Comparison of ENCODE assay signal across 11 cellular contexts in genomic region chr21:38809170-38809878, GRCh38. TPM values are rescaled to one million over a fixed set of nuclear protein-coding genes. Genes with fewer than 3 reads are reported as not detected.
DNase-seq lines count a peak whose midpoint lies in the region; ATAC-seq and TF ChIP-seq lines count a peak whose summit lies in the region.
"Had no signal": no experiment of that assay in that cellular context is flagged by ENCODE, and none has a peak within 500 bp of the region (broad histone marks: within the 10 kb centered on the region; RNA-seq: fewer than 3 reads in every experiment).

No MANE protein-coding gene starts in this region.

- peaks cover 56% of the 10 kb centered on the region for H3K4me1 Mint-ChIP-seq in stimulated activated naive CD8-positive, alpha-beta T cell treated with anti-CD3 and anti-CD28 coated beads, Interleukin-15, Interleukin-2, amounts not matched to agents 100 ng/mL and 50 ng/mL, for 24 hours (ENCODE audit: low read depth)
- peaks cover 35% of the 10 kb centered on the region for H3K4me1 Mint-ChIP-seq in T-helper 2 cell treated with Interferon-gamma antibody and Interleukin-4, amounts not matched to agents 5 μg/mL and 100 μg/mL, for 36 hours (ENCODE audit: low read depth)

- TF ChIP-seq POLR2A in vagina (IDR thresholded peaks at IDR 0.05): no peak

- H3K36me3 ChIP-seq in colonic mucosa (no peaks in the 10 kb centered on the region), mucosa of rectum (ENCODE audit: control insufficient read depth in 2 of 2, insufficient read depth in 2 of 2, low read length in 2 of 2) (peaks cover 19 to 40% of the 10 kb centered on the region in 2 donors), vagina (peaks cover 0 to 44% of the 10 kb centered on the region in 2 donors)

- H3K27me3 Mint-ChIP-seq in stimulated activated naive CD8-positive, alpha-beta T cell treated with anti-CD3 and anti-CD28 coated beads, Interleukin-15, Interleukin-2, amounts not matched to agents 100 ng/mL and 50 ng/mL, for 24 hours: no peaks in the 10 kb centered on the region
- H3K27me3 Mint-ChIP-seq in T-helper 2 cell treated with Interferon-gamma antibody and Interleukin-4, amounts not matched to agents 5 μg/mL and 100 μg/mL, for 36 hours (ENCODE audit: low read depth): no peaks in the 10 kb centered on the region
- H3K27me3 Mint-ChIP-seq: T-helper 17 cell had no signal

- no peak overlapping the region for H3K4me3 Mint-ChIP-seq in stimulated activated naive CD8-positive, alpha-beta T cell treated with anti-CD3 and anti-CD28 coated beads, Interleukin-15, Interleukin-2, amounts not matched to agents 100 ng/mL and 50 ng/mL, for 24 hours
- H3K4me3 Mint-ChIP-seq in T-helper 2 cell treated with Interferon-gamma antibody and Interleukin-4, amounts not matched to agents 5 μg/mL and 100 μg/mL, for 36 hours: no peak overlapping the region
- H3K4me3 Mint-ChIP-seq: T-helper 17 cell had no signal

- H3K36me3 Mint-ChIP-seq in stimulated activated naive CD8-positive, alpha-beta T cell treated with anti-CD3 and anti-CD28 coated beads, Interleukin-15, Interleukin-2, amounts not matched to agents 100 ng/mL and 50 ng/mL, for 24 hours (ENCODE audit: low read depth): peaks cover 67% of the 10 kb centered on the region
- peaks cover 58% of the 10 kb centered on the region for H3K36me3 Mint-ChIP-seq in T-helper 2 cell treated with Interferon-gamma antibody and Interleukin-4, amounts not matched to agents 5 μg/mL and 100 μg/mL, for 36 hours (ENCODE audit: low read depth)

- H3K4me3 ChIP-seq in colonic mucosa (peak overlapping the region; percentile 83), mucosa of rectum (ENCODE audit: low read length in 2 of 2) (peak overlapping the region; percentile 81 to 93), vagina (peak overlapping the region; percentile 26 to 94)

- H3K9me3 Mint-ChIP-seq in stimulated activated naive CD8-positive, alpha-beta T cell treated with anti-CD3 and anti-CD28 coated beads, Interleukin-15, Interleukin-2, amounts not matched to agents 100 ng/mL and 50 ng/mL, for 24 hours: no peaks in the 10 kb centered on the region
- H3K9me3 Mint-ChIP-seq in T-helper 2 cell treated with Interferon-gamma antibody and Interleukin-4, amounts not matched to agents 5 μg/mL and 100 μg/mL, for 36 hours: no peaks in the 10 kb centered on the region
- H3K9me3 Mint-ChIP-seq: activated naive CD4-positive, alpha-beta T cell treated with anti-CD3 and anti-CD28 coated beads, Interleukin-2, amount 50 U/mL, for 72 hours had no signal

- H3K27ac Mint-ChIP-seq in stimulated activated naive CD8-positive, alpha-beta T cell treated with anti-CD3 and anti-CD28 coated beads, Interleukin-15, Interleukin-2, amounts not matched to agents 100 ng/mL and 50 ng/mL, for 24 hours: peak overlapping the region; percentile 36
- H3K27ac Mint-ChIP-seq in T-helper 2 cell treated with Interferon-gamma antibody and Interleukin-4, amounts not matched to agents 5 μg/mL and 100 μg/mL, for 36 hours: no peak overlapping the region
- H3K27ac Mint-ChIP-seq: activated naive CD4-positive, alpha-beta T cell treated with anti-CD3 and anti-CD28 coated beads, Interleukin-2, amount 50 U/mL, for 72 hours had no signal

- peaks cover 5% of the 10 kb centered on the region for H3K4me1 ChIP-seq in colonic mucosa
- peaks cover 37 to 45% of the 10 kb centered on the region in 2 donors for H3K4me1 ChIP-seq in mucosa of rectum (ENCODE audit: control insufficient read depth in 2 of 2, insufficient read depth in 2 of 2, low read length in 2 of 2)
- peaks cover 39% of the 10 kb centered on the region for H3K4me1 ChIP-seq in vagina

- H3K27me3 ChIP-seq in colonic mucosa (no peaks in the 10 kb centered on the region), mucosa of rectum (ENCODE audit: control insufficient read depth in 2 of 2, insufficient read depth in 2 of 2, low read length in 2 of 2) (no peaks in the 10 kb centered on the region), vagina (no peaks in the 10 kb centered on the region)

- ATAC-seq in stimulated activated naive CD8-positive, alpha-beta T cell treated with anti-CD3 and anti-CD28 coated beads, Interleukin-15, Interleukin-2, amounts not matched to agents 100 U/mL and 50 U/mL, for 24 hours: no peak
- ATAC-seq in GM18868 (IDR thresholded peaks at IDR 0.05; ENCODE audit: unreplicated experiment): no peak
- ATAC-seq: activated naive CD4-positive, alpha-beta T cell treated with anti-CD3 and anti-CD28 coated beads, Interleukin-2, amount 50 U/mL, for 72 hours; T-helper 17 cell had no signal

- TF ChIP-seq CTCF in colonic mucosa (IDR thresholded peaks at IDR 0.05) (no peak), vagina (IDR thresholded peaks at IDR 0.05) (no peak)

- intact Hi-C loops in colonic mucosa (cut with DNase I) (loop anchor here (10.0 kb wide), 1 partner anchor 195 kb away; no protein-coding TSS in a partner anchor), vagina (cut with DNase I) (loop anchor here (5.0 to 10.0 kb wide), 2 partner anchors 75 to 103 kb away; no protein-coding TSS in a partner anchor)

- H3K9me3 ChIP-seq in colonic mucosa (no peaks in the 10 kb centered on the region), mucosa of rectum (ENCODE audit: control insufficient read depth in 2 of 2, low read length in 2 of 2) (no peaks in the 10 kb centered on the region), vagina (no peaks in the 10 kb centered on the region)

- no peak for DNase-seq in stimulated activated naive CD8-positive, alpha-beta T cell treated with anti-CD3 and anti-CD28 coated beads, Interleukin-15, Interleukin-2, amounts not matched to agents 100 U/mL and 50 U/mL, for 24 hours
- DNase-seq in colonic mucosa (peak; percentile 31), vagina (ENCODE audit: extremely low spot score in 2 of 2) (no peak)
- DNase-seq in T-helper 2 cell treated with Interferon-gamma antibody and Interleukin-4, amounts not matched to agents 5 μg/mL and 100 μg/mL, for 36 hours (ENCODE audit: low spot score): no peak
- DNase-seq in activated effector memory CD4-positive, alpha-beta T cell treated with anti-CD3 and anti-CD28 coated beads, Interleukin-2, amount 50 U/mL, for 16 hours: no peak
- DNase-seq: NCI-H1930, T-helper 17 cell had no signal

- H3K27ac ChIP-seq in colonic mucosa: peak overlapping the region; percentile 95
- peak overlapping the region; percentile 72 to 98 for H3K27ac ChIP-seq in mucosa of rectum (ENCODE audit: low read depth in 2 of 2, low read length in 2 of 2)
- H3K27ac ChIP-seq in vagina: peak overlapping the region; percentile 96

- H3K9ac ChIP-seq in colonic mucosa (ENCODE audit: low read depth in 2 of 2, low read length in 2 of 2) (peak overlapping the region; percentile 42 to 85), mucosa of rectum (ENCODE audit: low read depth in 1 of 2, low read length in 2 of 2) (peak overlapping the region; percentile 92 to 98)

RNA-seq across cellular contexts. Expression of gene ETS2, which starts 3.6 kb away (rescaled TPM):
- 100 to 1,000 TPM; 110 to 185 TPM for total RNA-seq in colonic mucosa
- 134 TPM for total RNA-seq in vagina
